1 cellular context compared by ENCODE assay signal in the genomic region with DNA sequence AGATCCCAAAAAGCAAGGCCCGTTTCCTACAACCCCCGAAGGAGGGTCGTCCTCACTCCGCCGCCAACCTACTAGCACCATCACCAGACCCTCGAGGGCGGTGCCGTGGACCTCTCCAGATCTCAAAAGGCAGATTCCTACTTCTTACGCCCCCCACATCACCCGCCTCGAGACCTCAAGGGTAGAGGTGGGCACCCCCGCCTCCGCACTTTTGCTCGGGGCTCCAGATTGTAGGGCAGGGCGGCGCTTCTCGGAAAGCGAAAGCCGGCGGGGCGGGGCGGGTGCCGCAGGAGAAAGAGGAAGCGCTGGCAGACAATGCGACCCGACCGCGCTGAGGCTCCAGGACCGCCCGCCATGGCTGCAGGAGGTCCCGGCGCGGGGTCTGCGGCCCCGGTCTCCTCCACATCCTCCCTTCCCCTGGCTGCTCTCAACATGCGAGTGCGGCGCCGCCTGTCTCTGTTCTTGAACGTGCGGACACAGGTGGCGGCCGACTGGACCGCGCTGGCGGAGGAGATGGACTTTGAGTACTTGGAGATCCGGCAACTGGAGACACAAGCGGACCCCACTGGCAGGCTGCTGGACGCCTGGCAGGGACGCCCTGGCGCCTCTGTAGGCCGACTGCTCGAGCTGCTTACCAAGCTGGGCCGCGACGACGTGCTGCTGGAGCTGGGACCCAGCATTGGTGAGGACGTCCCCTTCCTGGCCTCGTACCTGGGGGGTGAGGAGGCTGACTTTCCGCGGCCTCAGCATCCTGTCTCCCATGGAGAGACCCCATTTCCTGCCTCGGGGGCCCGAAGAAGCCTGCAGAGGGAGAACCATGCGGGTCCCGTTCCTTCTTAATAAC.
TF ChIP-seq lines count a peak whose summit lies in the region.

A gene (plus strand): TSS at position 315 of the 844 bp plus-strand sequence. CDS start 40 bp downstream, at position 355.

TF ChIP-seq in HepG2, 621 proteins besides CTCF, POLR2A, EP300 and RAD21 (continued from another document and continues in another):
- TF ChIP-seq, protein P1, sequence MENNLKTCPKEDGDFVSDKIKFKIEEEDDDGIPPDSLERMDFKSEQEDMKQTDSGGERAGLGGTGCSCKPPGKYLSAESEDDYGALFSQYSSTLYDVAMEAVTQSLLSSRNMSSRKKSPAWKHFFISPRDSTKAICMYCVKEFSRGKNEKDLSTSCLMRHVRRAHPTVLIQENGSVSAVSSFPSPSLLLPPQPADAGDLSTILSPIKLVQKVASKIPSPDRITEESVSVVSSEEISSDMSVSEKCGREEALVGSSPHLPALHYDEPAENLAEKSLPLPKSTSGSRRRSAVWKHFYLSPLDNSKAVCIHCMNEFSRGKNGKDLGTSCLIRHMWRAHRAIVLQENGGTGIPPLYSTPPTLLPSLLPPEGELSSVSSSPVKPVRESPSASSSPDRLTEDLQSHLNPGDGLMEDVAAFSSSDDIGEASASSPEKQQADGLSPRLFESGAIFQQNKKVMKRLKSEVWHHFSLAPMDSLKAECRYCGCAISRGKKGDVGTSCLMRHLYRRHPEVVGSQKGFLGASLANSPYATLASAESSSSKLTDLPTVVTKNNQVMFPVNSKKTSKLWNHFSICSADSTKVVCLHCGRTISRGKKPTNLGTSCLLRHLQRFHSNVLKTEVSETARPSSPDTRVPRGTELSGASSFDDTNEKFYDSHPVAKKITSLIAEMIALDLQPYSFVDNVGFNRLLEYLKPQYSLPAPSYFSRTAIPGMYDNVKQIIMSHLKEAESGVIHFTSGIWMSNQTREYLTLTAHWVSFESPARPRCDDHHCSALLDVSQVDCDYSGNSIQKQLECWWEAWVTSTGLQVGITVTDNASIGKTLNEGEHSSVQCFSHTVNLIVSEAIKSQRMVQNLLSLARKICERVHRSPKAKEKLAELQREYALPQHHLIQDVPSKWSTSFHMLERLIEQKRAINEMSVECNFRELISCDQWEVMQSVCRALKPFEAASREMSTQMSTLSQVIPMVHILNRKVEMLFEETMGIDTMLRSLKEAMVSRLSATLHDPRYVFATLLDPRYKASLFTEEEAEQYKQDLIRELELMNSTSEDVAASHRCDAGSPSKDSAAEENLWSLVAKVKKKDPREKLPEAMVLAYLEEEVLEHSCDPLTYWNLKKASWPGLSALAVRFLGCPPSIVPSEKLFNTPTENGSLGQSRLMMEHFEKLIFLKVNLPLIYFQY (CRISPR knock-in tag; IDR thresholded peaks at IDR 0.05; ENCODE audit: borderline replicate concordance) = no peak
- no peak for TF ChIP-seq NFE2L1 (CRISPR knock-in tag; IDR thresholded peaks at IDR 0.05; ENCODE audit: borderline replicate concordance)
- TF ChIP-seq, protein P2, sequence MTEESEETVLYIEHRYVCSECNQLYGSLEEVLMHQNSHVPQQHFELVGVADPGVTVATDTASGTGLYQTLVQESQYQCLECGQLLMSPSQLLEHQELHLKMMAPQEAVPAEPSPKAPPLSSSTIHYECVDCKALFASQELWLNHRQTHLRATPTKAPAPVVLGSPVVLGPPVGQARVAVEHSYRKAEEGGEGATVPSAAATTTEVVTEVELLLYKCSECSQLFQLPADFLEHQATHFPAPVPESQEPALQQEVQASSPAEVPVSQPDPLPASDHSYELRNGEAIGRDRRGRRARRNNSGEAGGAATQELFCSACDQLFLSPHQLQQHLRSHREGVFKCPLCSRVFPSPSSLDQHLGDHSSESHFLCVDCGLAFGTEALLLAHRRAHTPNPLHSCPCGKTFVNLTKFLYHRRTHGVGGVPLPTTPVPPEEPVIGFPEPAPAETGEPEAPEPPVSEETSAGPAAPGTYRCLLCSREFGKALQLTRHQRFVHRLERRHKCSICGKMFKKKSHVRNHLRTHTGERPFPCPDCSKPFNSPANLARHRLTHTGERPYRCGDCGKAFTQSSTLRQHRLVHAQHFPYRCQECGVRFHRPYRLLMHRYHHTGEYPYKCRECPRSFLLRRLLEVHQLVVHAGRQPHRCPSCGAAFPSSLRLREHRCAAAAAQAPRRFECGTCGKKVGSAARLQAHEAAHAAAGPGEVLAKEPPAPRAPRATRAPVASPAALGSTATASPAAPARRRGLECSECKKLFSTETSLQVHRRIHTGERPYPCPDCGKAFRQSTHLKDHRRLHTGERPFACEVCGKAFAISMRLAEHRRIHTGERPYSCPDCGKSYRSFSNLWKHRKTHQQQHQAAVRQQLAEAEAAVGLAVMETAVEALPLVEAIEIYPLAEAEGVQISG (CRISPR knock-in tag; IDR thresholded peaks at IDR 0.05) = peak; percentile 67
- TF ChIP-seq SSRP1 (CRISPR knock-in tag; IDR thresholded peaks at IDR 0.05) = no peak
- TF ChIP-seq HMGA1 (CRISPR knock-in tag; conservative IDR thresholded peaks at IDR 0.05) = no peak
- TF ChIP-seq, protein P3, sequence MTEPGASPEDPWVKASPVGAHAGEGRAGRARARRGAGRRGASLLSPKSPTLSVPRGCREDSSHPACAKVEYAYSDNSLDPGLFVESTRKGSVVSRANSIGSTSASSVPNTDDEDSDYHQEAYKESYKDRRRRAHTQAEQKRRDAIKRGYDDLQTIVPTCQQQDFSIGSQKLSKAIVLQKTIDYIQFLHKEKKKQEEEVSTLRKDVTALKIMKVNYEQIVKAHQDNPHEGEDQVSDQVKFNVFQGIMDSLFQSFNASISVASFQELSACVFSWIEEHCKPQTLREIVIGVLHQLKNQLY (CRISPR knock-in tag; IDR thresholded peaks at IDR 0.05) = no peak; the same call in 1 of the 2 replicates
- TF ChIP-seq ATRX (CRISPR knock-in tag; IDR thresholded peaks at IDR 0.05; ENCODE audit: borderline replicate concordance) = no peak
- TF ChIP-seq, protein P4, sequence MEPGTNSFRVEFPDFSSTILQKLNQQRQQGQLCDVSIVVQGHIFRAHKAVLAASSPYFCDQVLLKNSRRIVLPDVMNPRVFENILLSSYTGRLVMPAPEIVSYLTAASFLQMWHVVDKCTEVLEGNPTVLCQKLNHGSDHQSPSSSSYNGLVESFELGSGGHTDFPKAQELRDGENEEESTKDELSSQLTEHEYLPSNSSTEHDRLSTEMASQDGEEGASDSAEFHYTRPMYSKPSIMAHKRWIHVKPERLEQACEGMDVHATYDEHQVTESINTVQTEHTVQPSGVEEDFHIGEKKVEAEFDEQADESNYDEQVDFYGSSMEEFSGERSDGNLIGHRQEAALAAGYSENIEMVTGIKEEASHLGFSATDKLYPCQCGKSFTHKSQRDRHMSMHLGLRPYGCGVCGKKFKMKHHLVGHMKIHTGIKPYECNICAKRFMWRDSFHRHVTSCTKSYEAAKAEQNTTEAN (CRISPR knock-in tag; conservative IDR thresholded peaks at IDR 0.05) = 0 out of 2 replicates have a peak, but pooled peaks have one; percentile 19
- peak; percentile 50; the same call in 1 of the 2 replicates for TF ChIP-seq ZNF543 (CRISPR knock-in tag; IDR thresholded peaks at IDR 0.05)
- peak; percentile 83 for TF ChIP-seq GABPB1 (CRISPR knock-in tag; IDR thresholded peaks at IDR 0.05)
- TF ChIP-seq DMAP1 (CRISPR knock-in tag; IDR thresholded peaks at IDR 0.05) = peak; percentile 76; the same call in 1 of the 2 replicates
- TF ChIP-seq ZSCAN29 (CRISPR knock-in tag; conservative IDR thresholded peaks at IDR 0.05) = no peak
- TF ChIP-seq, protein P5, sequence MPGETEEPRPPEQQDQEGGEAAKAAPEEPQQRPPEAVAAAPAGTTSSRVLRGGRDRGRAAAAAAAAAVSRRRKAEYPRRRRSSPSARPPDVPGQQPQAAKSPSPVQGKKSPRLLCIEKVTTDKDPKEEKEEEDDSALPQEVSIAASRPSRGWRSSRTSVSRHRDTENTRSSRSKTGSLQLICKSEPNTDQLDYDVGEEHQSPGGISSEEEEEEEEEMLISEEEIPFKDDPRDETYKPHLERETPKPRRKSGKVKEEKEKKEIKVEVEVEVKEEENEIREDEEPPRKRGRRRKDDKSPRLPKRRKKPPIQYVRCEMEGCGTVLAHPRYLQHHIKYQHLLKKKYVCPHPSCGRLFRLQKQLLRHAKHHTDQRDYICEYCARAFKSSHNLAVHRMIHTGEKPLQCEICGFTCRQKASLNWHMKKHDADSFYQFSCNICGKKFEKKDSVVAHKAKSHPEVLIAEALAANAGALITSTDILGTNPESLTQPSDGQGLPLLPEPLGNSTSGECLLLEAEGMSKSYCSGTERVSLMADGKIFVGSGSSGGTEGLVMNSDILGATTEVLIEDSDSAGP (CRISPR knock-in tag; IDR thresholded peaks at IDR 0.05; ENCODE audit: borderline replicate concordance) = peak; percentile 89
- peak; percentile 38; the same call in 1 of the 2 replicates for TF ChIP-seq ZNF83 (CRISPR knock-in tag; IDR thresholded peaks at IDR 0.05; ENCODE audit: borderline replicate concordance)
- TF ChIP-seq, protein P6, sequence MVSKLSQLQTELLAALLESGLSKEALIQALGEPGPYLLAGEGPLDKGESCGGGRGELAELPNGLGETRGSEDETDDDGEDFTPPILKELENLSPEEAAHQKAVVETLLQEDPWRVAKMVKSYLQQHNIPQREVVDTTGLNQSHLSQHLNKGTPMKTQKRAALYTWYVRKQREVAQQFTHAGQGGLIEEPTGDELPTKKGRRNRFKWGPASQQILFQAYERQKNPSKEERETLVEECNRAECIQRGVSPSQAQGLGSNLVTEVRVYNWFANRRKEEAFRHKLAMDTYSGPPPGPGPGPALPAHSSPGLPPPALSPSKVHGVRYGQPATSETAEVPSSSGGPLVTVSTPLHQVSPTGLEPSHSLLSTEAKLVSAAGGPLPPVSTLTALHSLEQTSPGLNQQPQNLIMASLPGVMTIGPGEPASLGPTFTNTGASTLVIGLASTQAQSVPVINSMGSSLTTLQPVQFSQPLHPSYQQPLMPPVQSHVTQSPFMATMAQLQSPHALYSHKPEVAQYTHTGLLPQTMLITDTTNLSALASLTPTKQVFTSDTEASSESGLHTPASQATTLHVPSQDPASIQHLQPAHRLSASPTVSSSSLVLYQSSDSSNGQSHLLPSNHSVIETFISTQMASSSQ (IDR thresholded peaks at IDR 0.05; ENCODE audit: low read depth) = no peak
- TF ChIP-seq, protein P6 (CRISPR knock-in tag; IDR thresholded peaks at IDR 0.05; ENCODE audit: borderline replicate concordance) = peak; percentile 16; the same call in 1 of the 2 replicates
- TF ChIP-seq, protein P7, sequence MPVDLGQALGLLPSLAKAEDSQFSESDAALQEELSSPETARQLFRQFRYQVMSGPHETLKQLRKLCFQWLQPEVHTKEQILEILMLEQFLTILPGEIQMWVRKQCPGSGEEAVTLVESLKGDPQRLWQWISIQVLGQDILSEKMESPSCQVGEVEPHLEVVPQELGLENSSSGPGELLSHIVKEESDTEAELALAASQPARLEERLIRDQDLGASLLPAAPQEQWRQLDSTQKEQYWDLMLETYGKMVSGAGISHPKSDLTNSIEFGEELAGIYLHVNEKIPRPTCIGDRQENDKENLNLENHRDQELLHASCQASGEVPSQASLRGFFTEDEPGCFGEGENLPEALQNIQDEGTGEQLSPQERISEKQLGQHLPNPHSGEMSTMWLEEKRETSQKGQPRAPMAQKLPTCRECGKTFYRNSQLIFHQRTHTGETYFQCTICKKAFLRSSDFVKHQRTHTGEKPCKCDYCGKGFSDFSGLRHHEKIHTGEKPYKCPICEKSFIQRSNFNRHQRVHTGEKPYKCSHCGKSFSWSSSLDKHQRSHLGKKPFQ (CRISPR knock-in tag; IDR thresholded peaks at IDR 0.05; ENCODE audit: insufficient replicate concordance) = peak; percentile 67
